Comparison of ENCODE assay signal across 27 cellular contexts in the genomic region with DNA sequence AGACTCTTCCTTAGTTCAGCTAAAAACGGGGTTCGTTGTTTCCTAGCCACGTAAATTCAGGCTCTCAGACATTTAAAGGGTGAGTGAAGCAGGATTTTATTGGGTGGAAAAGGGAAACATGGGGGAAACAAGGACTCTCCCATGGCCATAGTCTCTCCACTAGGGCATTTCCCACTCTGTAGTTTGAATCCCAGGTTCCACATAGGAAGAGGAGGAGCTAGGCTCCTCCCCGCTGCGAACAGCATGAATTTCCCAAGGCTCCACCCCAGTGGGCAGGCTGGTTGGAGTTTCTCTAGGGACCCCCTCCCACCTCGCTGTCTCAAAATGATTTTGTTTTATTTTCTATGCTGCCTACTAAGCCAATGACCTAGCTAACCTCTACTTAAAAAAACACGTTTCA.
DNase-seq lines count a peak whose midpoint lies in the region; ATAC-seq, FAIRE-seq and TF ChIP-seq lines count a peak whose summit lies in the region.
"Had no signal": no experiment of that assay in that cellular context is flagged by ENCODE, and none has a peak within 500 bp of the region (broad histone marks: within the 10 kb centered on the region; RNA-seq: fewer than 3 reads in every experiment).

No MANE protein-coding gene starts in this region.

- no CpG with 5 or more reads among the region's 7 CpGs for WGBS in H9 (ENCODE audit: extremely low coverage, insufficient read length, low lambda C conversion rate)
- 93% methylated on average over 7 of the region's 7 CpGs; no CpG with 5 or more reads in 1 of the 2 experiments for WGBS in H1 (ENCODE audit: extremely low coverage in 1 of 2, insufficient coverage in 1 of 2, insufficient read length in 1 of 2, insufficient replicate concordance in 2 of 2, low coverage in 1 of 2, low lambda C conversion rate in 2 of 2, missing lambda C conversion rate in 1 of 2), 2 experiments
- WGBS in testis, 2 donors: 67 to 71% methylated on average over 7 of the region's 7 CpGs

- no peaks in the 10 kb centered on the region for H3K79me2 ChIP-seq in H9 (ENCODE audit: insufficient read depth, low read length)
- no peaks in the 10 kb centered on the region for H3K79me2 ChIP-seq in H1 (ENCODE audit: control insufficient read depth in 1 of 2, insufficient read depth in 2 of 2, low read length in 2 of 2)

- no peak overlapping the region for H3K14ac ChIP-seq in H9 (ENCODE audit: insufficient read depth, low read length)
- H3K14ac ChIP-seq in H1 (ENCODE audit: insufficient read length): no peak overlapping the region

- H3K27ac Mint-ChIP-seq in H9: peak overlapping the region in 1 of 3 experiments; percentile 62; a peak in 1 of 7 replicates
- no peak overlapping the region for H3K27ac Mint-ChIP-seq in activated T-cell treated with anti-CD3 and anti-CD28 coated beads, Interleukin-2, amount 50 U/mL, for 72 hours
- H3K27ac Mint-ChIP-seq: CD14-positive monocyte; CD4-positive, alpha-beta T cell; CD8-positive, alpha-beta memory T cell had no signal

- no peak for TF ChIP-seq RAD21 in H1 (IDR thresholded peaks at IDR 0.05 in 1 of 2, conservative IDR thresholded peaks at IDR 0.05 in 1 of 2; ENCODE audit: low read depth in 2 of 2, low read length in 2 of 2)

- H3K27ac ChIP-seq in H9 (ENCODE audit: insufficient read length, low read depth, low read length) (no peak overlapping the region), H1 (ENCODE audit: low read depth, low read length) (no peak overlapping the region), testis (no peak overlapping the region)
- H3K27ac ChIP-seq: A549; BLaER1 treated with 17β-estradiol and CSF1 and Interleukin-3, amounts not matched to agents 10 nM and 100 nM had no signal

- no peak overlapping the region for H4K8ac ChIP-seq in H9 (replicated peaks; ENCODE audit: insufficient read length, low read depth, low read length)
- no peak overlapping the region for H4K8ac ChIP-seq in H1 (ENCODE audit: extremely low read depth, insufficient read depth, low read length)

- no peak for ATAC-seq in activated T-cell treated with anti-CD3 and anti-CD28 coated beads, Interleukin-2, amount 50 U/mL, for 72 hours (replicated peaks in 1 of 2)
- ATAC-seq in SK-N-SH treated with all-trans-retinoic acid at 6 μM for 48 hours (no peak), GM19035 (IDR thresholded peaks at IDR 0.05; ENCODE audit: unreplicated experiment) (no peak)
- ATAC-seq: A549, HCT116 had no signal

- H4K20me1 ChIP-seq in H9 (ENCODE audit: control insufficient read depth, insufficient read depth, insufficient read length) (no peaks in the 10 kb centered on the region), H1 (replicated peaks in 1 of 2; ENCODE audit: control insufficient read depth in 1 of 2, insufficient read depth in 2 of 2, low read length in 2 of 2) (no peaks in the 10 kb centered on the region)
- H4K20me1 ChIP-seq: BLaER1 treated with 17β-estradiol and CSF1 and Interleukin-3, amounts not matched to agents 10 nM and 100 nM had no signal

- peaks cover 0 to 3% of the 10 kb centered on the region in 2 experiments; a peak in 4 of 5 replicates for H3K9me3 Mint-ChIP-seq in H9
- peaks cover 9 to 10% of the 10 kb centered on the region in 2 donors for H3K9me3 Mint-ChIP-seq in activated T-cell treated with anti-CD3 and anti-CD28 coated beads, Interleukin-2, amount 50 U/mL, for 72 hours

- H3K79me1 ChIP-seq in H9 (ENCODE audit: insufficient read depth, low read depth, low read length, poor library complexity, severe bottlenecking) (no peaks in the 10 kb centered on the region), H1 (ENCODE audit: low read depth, low read length) (no peaks in the 10 kb centered on the region)

- TF ChIP-seq POLR2A in H1 (IDR thresholded peaks at IDR 0.05; ENCODE audit: control extremely low read depth in 1 of 2, low read depth in 2 of 2, low read length in 2 of 2) (no peak), testis (IDR thresholded peaks at IDR 0.05) (no peak)

- no peaks in the 10 kb centered on the region for H3K27me3 ChIP-seq in H9 (ENCODE audit: insufficient read depth, low read length)
- no peaks in the 10 kb centered on the region for H3K27me3 ChIP-seq in H1 (replicated peaks in 1 of 4; ENCODE audit: control insufficient read depth in 3 of 4, extremely low read depth in 1 of 4, insufficient read depth in 3 of 4, low read length in 3 of 4)
- no peaks in the 10 kb centered on the region for H3K27me3 ChIP-seq in testis
- H3K27me3 ChIP-seq: BE2C; BLaER1 treated with 17β-estradiol and CSF1 and Interleukin-3, amounts not matched to agents 10 nM and 100 nM had no signal

- H3K4me1 Mint-ChIP-seq in H9: no peaks in the 10 kb centered on the region
- H3K4me1 Mint-ChIP-seq in activated T-cell treated with anti-CD3 and anti-CD28 coated beads, Interleukin-2, amount 50 U/mL, for 72 hours (ENCODE audit: low read depth): no peaks in the 10 kb centered on the region
- H3K4me1 Mint-ChIP-seq: CD14-positive monocyte; CD8-positive, alpha-beta memory T cell had no signal

- H2BK120ac ChIP-seq in H9 (ENCODE audit: low read depth, low read length, poor library complexity, severe bottlenecking) (no peak overlapping the region), H1 (replicated peaks; ENCODE audit: low read depth, low read length) (no peak overlapping the region)

- H3K9me3 ChIP-seq in H9 (ENCODE audit: control insufficient read depth, low read depth, low read length) (no peaks in the 10 kb centered on the region), H1 (ENCODE audit: insufficient read depth in 2 of 2, low read depth in 1 of 2, low read length in 1 of 2) (peaks cover 0 to 2% of the 10 kb centered on the region in 2 experiments; a peak in 1 of 4 replicates), testis (no peaks in the 10 kb centered on the region)
- H3K9me3 ChIP-seq: A549, BE2C had no signal

- H3K4ac ChIP-seq in H9 (ENCODE audit: low read depth, low read length) (no peak overlapping the region), H1 (replicated peaks; ENCODE audit: insufficient read length, low read depth, low read length) (no peak overlapping the region)

- POLR2A ChIA-PET in H1 (lab: Charles Lee; ENCODE audit: partially characterized antibody): no interaction called here

- H2BK12ac ChIP-seq in H9 (ENCODE audit: insufficient read length, low read depth, low read length) (no peak overlapping the region), H1 (ENCODE audit: low read depth, low read length) (no peak overlapping the region)

- peaks cover 0 to 4% (median 2%) of the 10 kb centered on the region in 3 experiments; a peak in 4 of 7 replicates for H3K36me3 Mint-ChIP-seq in H9 (ENCODE audit: insufficient read depth in 1 of 3, low read depth in 3 of 3)
- peaks cover 0 to 3% of the 10 kb centered on the region in 2 donors for H3K36me3 Mint-ChIP-seq in activated T-cell treated with anti-CD3 and anti-CD28 coated beads, Interleukin-2, amount 50 U/mL, for 72 hours (ENCODE audit: insufficient read depth in 2 of 2)
- H3K36me3 Mint-ChIP-seq: CD14-positive monocyte; CD8-positive, alpha-beta memory T cell had no signal

- H3K36me3 ChIP-seq in H1 (ENCODE audit: control insufficient read depth in 2 of 4, insufficient read depth in 4 of 4, low read length in 3 of 4) (no peaks in the 10 kb centered on the region), testis (ENCODE audit: low read depth, missing control alignments) (no peaks in the 10 kb centered on the region)
- H3K36me3 ChIP-seq: BE2C; BLaER1 treated with 17β-estradiol and CSF1 and Interleukin-3, amounts not matched to agents 10 nM and 100 nM had no signal

- H2BK20ac ChIP-seq in H9 (ENCODE audit: low read depth, low read length, poor library complexity, severe bottlenecking) (no peak overlapping the region), H1 (ENCODE audit: low read length) (no peak overlapping the region)

- H4K91ac ChIP-seq in H9 (ENCODE audit: insufficient read length, low read depth, low read length) (no peak overlapping the region), H1 (replicated peaks; ENCODE audit: insufficient read length, low read length) (no peak overlapping the region)

- H4K5ac ChIP-seq in H9 (ENCODE audit: insufficient read length, low read depth, low read length) (no peak overlapping the region), H1 (ENCODE audit: insufficient read length, low read depth, low read length) (no peak overlapping the region)

- H2AK5ac ChIP-seq in H9 (ENCODE audit: insufficient read length, low read length) (no peak overlapping the region), H1 (ENCODE audit: low read depth, low read length) (no peak overlapping the region)

- no peak for TF ChIP-seq EP300 in H1 (IDR thresholded peaks at IDR 0.05; ENCODE audit: borderline replicate concordance in 1 of 2, low read depth in 2 of 2, low read length in 2 of 2)

- H3K27me3 Mint-ChIP-seq in H9 (ENCODE audit: low read depth): no peaks in the 10 kb centered on the region
- H3K27me3 Mint-ChIP-seq in activated T-cell treated with anti-CD3 and anti-CD28 coated beads, Interleukin-2, amount 50 U/mL, for 72 hours (ENCODE audit: low read depth): no peaks in the 10 kb centered on the region
- H3K27me3 Mint-ChIP-seq: CD4-positive, alpha-beta T cell; CD8-positive, alpha-beta memory T cell had no signal

- no peak overlapping the region for H2BK5ac ChIP-seq in H9 (ENCODE audit: insufficient read length, low read length)
- H2BK5ac ChIP-seq in H1 (ENCODE audit: low read depth, low read length): no peak overlapping the region

- H3K4me2 ChIP-seq in H9 (ENCODE audit: insufficient read depth, insufficient read length, low read length) (no peak overlapping the region), H1 (ENCODE audit: insufficient read depth in 1 of 2, low read depth in 2 of 2, low read length in 2 of 2) (no peak overlapping the region)
- H3K4me2 ChIP-seq: BLaER1 treated with 17β-estradiol and CSF1 and Interleukin-3, amounts not matched to agents 10 nM and 100 nM had no signal

- H3K23me2 ChIP-seq in H9 (ENCODE audit: insufficient read length, low read depth, low read length, poor library complexity, severe bottlenecking): no peaks in the 10 kb centered on the region
- no peaks in the 10 kb centered on the region; the same call in 1 of the 2 replicates for H3K23me2 ChIP-seq in H1 (ENCODE audit: low read depth, low read length)

- no peak overlapping the region for H3K56ac ChIP-seq in H9 (ENCODE audit: insufficient read length, low read depth, low read length)
- H3K56ac ChIP-seq in H1 (replicated peaks; ENCODE audit: insufficient read length, low read depth, low read length): no peak overlapping the region

- H3K4me1 ChIP-seq in H9 (ENCODE audit: insufficient read depth, low read length) (no peaks in the 10 kb centered on the region), H1 (replicated peaks in 1 of 4; ENCODE audit: control insufficient read depth in 3 of 4, insufficient read depth in 4 of 4, low read length in 3 of 4) (no peaks in the 10 kb centered on the region), testis (no peaks in the 10 kb centered on the region)
- H3K4me1 ChIP-seq: A549; BE2C; BLaER1 treated with 17β-estradiol and CSF1 and Interleukin-3, amounts not matched to agents 10 nM and 100 nM had no signal

- H3K9ac ChIP-seq in H9 (ENCODE audit: extremely low read depth, insufficient read length, low read length): no peak overlapping the region
- H3K9ac ChIP-seq in H1 (replicated peaks in 1 of 4; ENCODE audit: extremely low read depth in 1 of 4, low read depth in 3 of 4, low read length in 3 of 4): no peak overlapping the region
- H3K9ac ChIP-seq: BLaER1 treated with 17β-estradiol and CSF1 and Interleukin-3, amounts not matched to agents 10 nM and 100 nM had no signal

- DNase-seq in ELR (ENCODE audit: low read depth): peak; percentile 8
- DNase-seq in H9: no peak
- no peak for DNase-seq in H1 (ENCODE audit: low read depth in 1 of 2, low spot score in 2 of 2)
- peak; percentile 20 for DNase-seq in testis
- DNase-seq in activated T-cell treated with anti-CD3 and anti-CD28 coated beads, Interleukin-2, amount 50 U/mL, for 72 hours: no peak
- DNase-seq: 8988T; ACHN; AML-193; BE2C; CD4-positive, alpha-beta T cell; CD8-positive, alpha-beta memory T cell; DMS 273 treated with DMSO at 0.1 percent for 48 hours; DMS79; EL; GF-D8; GOT3; H7 had no signal

- H2BK15ac ChIP-seq in H9 (ENCODE audit: low read depth, low read length) (no peak overlapping the region), H1 (ENCODE audit: low read length) (no peak overlapping the region)

- TF ChIP-seq CTCF in H9 (conservative IDR thresholded peaks at IDR 0.05) (no peak), H1 (IDR thresholded peaks at IDR 0.05; ENCODE audit: control extremely low read depth in 1 of 3, insufficient read depth in 1 of 3, low read depth in 1 of 3, low read length in 3 of 3) (no peak), testis (IDR thresholded peaks at IDR 0.05) (no peak)

- CTCF ChIA-PET in H1 (lab: Charles Lee; ENCODE audit: partially characterized antibody): interaction anchor here (1.3 kb wide), 1 partner anchor 8 kb away, joined by 4 read pairs; no protein-coding TSS in a partner anchor

- H3K18ac ChIP-seq in H9 (ENCODE audit: insufficient read length, low read depth, low read length) (no peak overlapping the region), H1 (ENCODE audit: extremely low read depth, low read length) (no peak overlapping the region)

- intact Hi-C loops in testis (cut with DNase I; ENCODE audit: low total_unique reads): no loop called here

- no peak for FAIRE-seq in H1 (lab: Jason Lieb, UNC)
- FAIRE-seq: A549, D721Med, GM12891, GM18507, GM19239 had no signal

- H3T11ph ChIP-seq in H9 (ENCODE audit: low read length): no peak overlapping the region

- no peak overlapping the region for H3K23ac ChIP-seq in H9 (ENCODE audit: insufficient read length, low read depth, low read length)
- H3K23ac ChIP-seq in H1 (ENCODE audit: insufficient read length): no peak overlapping the region

- H2AFZ ChIP-seq in H9 (ENCODE audit: low read length) (peak overlapping the region; percentile 22), H1 (ENCODE audit: low read length) (peak overlapping the region; percentile 92; the same call in 1 of the 2 replicates)

- H3K4me3 Mint-ChIP-seq in H9: no peak overlapping the region
- no peak overlapping the region for H3K4me3 Mint-ChIP-seq in activated T-cell treated with anti-CD3 and anti-CD28 coated beads, Interleukin-2, amount 50 U/mL, for 72 hours
- H3K4me3 Mint-ChIP-seq: CD14-positive monocyte; CD4-positive, alpha-beta T cell; CD8-positive, alpha-beta memory T cell had no signal

- H3K4me3 ChIP-seq in H1 (ENCODE audit: extremely low read depth in 1 of 4, insufficient read depth in 2 of 4, low read depth in 3 of 4, low read length in 4 of 4) (no peak overlapping the region), testis (peak overlapping the region in 1 of 2 donors; percentile 1)
- H3K4me3 ChIP-seq: BLaER1 treated with 17β-estradiol and CSF1 and Interleukin-3, amounts not matched to agents 10 nM and 100 nM had no signal

Comparison
In these comparisons a context has a peak if more than half of its experiments do, and no peak if none do; other contexts are left out.
1. DNase-seq: peak in ELR (single experiment) and testis (single experiment); none in H9 (single experiment), H1 (0 of 2) and activated T-cell treated with anti-CD3 and anti-CD28 coated beads, Interleukin-2, amount 50 U/mL, for 72 hours (0 of 2).